17 cellular contexts compared by ENCODE assay signal in the genomic region with DNA sequence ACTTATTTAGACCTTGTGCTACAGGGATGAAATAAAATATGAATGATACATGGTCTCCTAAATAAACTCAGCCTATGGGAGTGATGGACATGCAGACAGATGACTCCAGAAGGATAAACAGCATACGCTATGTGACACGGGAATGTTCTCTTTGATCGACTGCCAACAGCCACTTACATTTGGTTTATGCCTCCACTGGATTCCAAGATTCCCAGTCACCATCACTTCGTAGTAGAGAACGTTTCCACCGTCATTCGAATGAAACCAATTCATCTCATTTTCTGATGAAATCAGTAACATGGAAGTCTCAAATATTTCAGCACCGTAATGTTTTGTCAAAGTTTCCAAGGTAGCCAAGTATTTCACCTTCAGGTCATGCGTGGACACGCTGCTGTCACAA.
DNase-seq lines count a peak whose midpoint lies in the region; ATAC-seq and TF ChIP-seq lines count a peak whose summit lies in the region.
"Had no signal": no experiment of that assay in that cellular context is flagged by ENCODE, and none has a peak within 500 bp of the region (broad histone marks: within the 10 kb centered on the region; RNA-seq: fewer than 3 reads in every experiment).

No MANE protein-coding gene starts in this region.

- H3K9me3 ChIP-seq in T-helper 17 cell (ENCODE audit: control insufficient read depth, low read length, poor library complexity, severe bottlenecking): no peaks in the 10 kb centered on the region
- no peaks in the 10 kb centered on the region for H3K9me3 ChIP-seq in psoas muscle
- no peaks in the 10 kb centered on the region for H3K9me3 ChIP-seq in thyroid gland
- H3K9me3 ChIP-seq: BE2C, Caco-2 had no signal

- ATAC-seq in T-helper 17 cell: no peak
- peak in 3 of 4 donors; percentile 56 to 73 (median 66) for ATAC-seq in psoas muscle
- no peak for ATAC-seq in stimulated activated memory B cell treated with anti-CD40 and anti-IgM and Interleukin-4, amounts not matched to agents 10 μg/mL and 1 μg/mL and 100 μg/mL, for 72 hours
- no peak for ATAC-seq in HG03520 (IDR thresholded peaks at IDR 0.05; ENCODE audit: unreplicated experiment)
- ATAC-seq: GM23338, HepG2 had no signal

- H3K27ac Mint-ChIP-seq in T-helper 17 cell (peak overlapping the region; percentile 88), endothelial cell (ENCODE audit: unreplicated experiment) (peak overlapping the region; percentile 54)
- H3K27ac Mint-ChIP-seq in stimulated activated memory B cell treated with anti-CD40 and anti-IgM and Interleukin-4, amounts not matched to agents 10 μg/mL and 1 μg/mL and 100 μg/mL, for 72 hours: no peak overlapping the region
- H3K27ac Mint-ChIP-seq: GM23338 had no signal

- H3K9me3 Mint-ChIP-seq in endothelial cell (ENCODE audit: unreplicated experiment): no peaks in the 10 kb centered on the region
- no peaks in the 10 kb centered on the region for H3K9me3 Mint-ChIP-seq in stimulated activated memory B cell treated with anti-CD40 and anti-IgM and Interleukin-4, amounts not matched to agents 10 μg/mL and 1 μg/mL and 100 μg/mL, for 72 hours
- H3K9me3 Mint-ChIP-seq: CD4-positive, CD25-positive, alpha-beta regulatory T cell; CD8-positive, alpha-beta memory T cell; GM23338 had no signal

- H3K27me3 Mint-ChIP-seq in T-helper 17 cell (no peaks in the 10 kb centered on the region), endothelial cell (ENCODE audit: unreplicated experiment) (peaks cover 12% of the 10 kb centered on the region)
- no peaks in the 10 kb centered on the region for H3K27me3 Mint-ChIP-seq in stimulated activated memory B cell treated with anti-CD40 and anti-IgM and Interleukin-4, amounts not matched to agents 10 μg/mL and 1 μg/mL and 100 μg/mL, for 72 hours
- H3K27me3 Mint-ChIP-seq: CD4-positive, CD25-positive, alpha-beta regulatory T cell; CD8-positive, alpha-beta memory T cell had no signal

- DNase-seq in T-helper 17 cell: no peak
- no peak for DNase-seq in endothelial cell (ENCODE audit: low spot score)
- no peak for DNase-seq in psoas muscle
- DNase-seq in thyroid gland: no peak
- DNase-seq: ACHN; BE2C; C1 segment of cervical spinal cord; Caco-2; CD4-positive, CD25-positive, alpha-beta regulatory T cell; CD8-positive, alpha-beta memory T cell; DMS79; GDM1; HCEC 1CT had no signal

- intact Hi-C loops in psoas muscle (cut with DNase I): no loop called here
- intact Hi-C loops in thyroid gland (cut with DNase I): no loop called here

- H3K36me3 ChIP-seq in psoas muscle (ENCODE audit: insufficient read depth in 1 of 2, low read depth in 1 of 2) (peaks cover 4 to 88% of the 10 kb centered on the region in 2 donors), thyroid gland (peaks cover 9 to 11% of the 10 kb centered on the region in 2 donors)
- H3K36me3 ChIP-seq: BE2C had no signal

- no peak overlapping the region for H3K4me3 ChIP-seq in psoas muscle
- H3K4me3 ChIP-seq in thyroid gland (replicated peaks in 1 of 3): no peak overlapping the region
- H3K4me3 ChIP-seq: GM23338 had no signal

- H3K4me1 ChIP-seq in psoas muscle (no peaks in the 10 kb centered on the region), thyroid gland (no peaks in the 10 kb centered on the region)
- H3K4me1 ChIP-seq: BE2C, Caco-2 had no signal

- no peak for TF ChIP-seq CTCF in endothelial cell (IDR thresholded peaks at IDR 0.05; ENCODE audit: unreplicated experiment)
- TF ChIP-seq CTCF in psoas muscle (IDR thresholded peaks at IDR 0.05): no peak
- TF ChIP-seq CTCF in thyroid gland (IDR thresholded peaks at IDR 0.05): no peak

- H3K27ac ChIP-seq in psoas muscle (no peak overlapping the region), thyroid gland (no peak overlapping the region)

- WGBS in psoas muscle, 3 donors: 69 to 84% (median 69%) methylated on average over 10 of the region's 10 CpGs
- WGBS in thyroid gland, 2 donors: 92 to 95% methylated on average over 10 of the region's 10 CpGs

- peaks cover 9% of the 10 kb centered on the region for H3K36me3 Mint-ChIP-seq in T-helper 17 cell (ENCODE audit: low read depth)
- H3K36me3 Mint-ChIP-seq in endothelial cell (ENCODE audit: low read depth, unreplicated experiment): peaks cover 59% of the 10 kb centered on the region
- H3K36me3 Mint-ChIP-seq in stimulated activated memory B cell treated with anti-CD40 and anti-IgM and Interleukin-4, amounts not matched to agents 10 μg/mL and 1 μg/mL and 100 μg/mL, for 72 hours: peaks cover 46% of the 10 kb centered on the region

- no peak overlapping the region for H3K4me3 Mint-ChIP-seq in T-helper 17 cell
- peak overlapping the region; percentile 32 for H3K4me3 Mint-ChIP-seq in endothelial cell (ENCODE audit: unreplicated experiment)
- no peak overlapping the region for H3K4me3 Mint-ChIP-seq in stimulated activated memory B cell treated with anti-CD40 and anti-IgM and Interleukin-4, amounts not matched to agents 10 μg/mL and 1 μg/mL and 100 μg/mL, for 72 hours
- H3K4me3 Mint-ChIP-seq: CD4-positive, CD25-positive, alpha-beta regulatory T cell; CD8-positive, alpha-beta memory T cell; GM23338 had no signal

- TF ChIP-seq POLR2A in thyroid gland (IDR thresholded peaks at IDR 0.05): no peak

- H3K27me3 ChIP-seq in psoas muscle (ENCODE audit: insufficient read depth in 3 of 3, low read length in 2 of 3) (no peaks in the 10 kb centered on the region), thyroid gland (no peaks in the 10 kb centered on the region)
- H3K27me3 ChIP-seq: BE2C had no signal

- peaks cover 29% of the 10 kb centered on the region for H3K4me1 Mint-ChIP-seq in T-helper 17 cell
- peaks cover 33% of the 10 kb centered on the region for H3K4me1 Mint-ChIP-seq in endothelial cell (ENCODE audit: unreplicated experiment)
- H3K4me1 Mint-ChIP-seq in stimulated activated memory B cell treated with anti-CD40 and anti-IgM and Interleukin-4, amounts not matched to agents 10 μg/mL and 1 μg/mL and 100 μg/mL, for 72 hours: peaks cover 52% of the 10 kb centered on the region

Comparison
In these comparisons a context has a peak if more than half of its experiments do, and no peak if none do; other contexts are left out.
1. ATAC-seq: peak in psoas muscle (3 of 4); none in T-helper 17 cell (single experiment), stimulated activated memory B cell treated with anti-CD40 and anti-IgM and Interleukin-4, amounts not matched to agents 10 μg/mL and 1 μg/mL and 100 μg/mL, for 72 hours (single experiment) and HG03520 (single experiment).